8 cellular contexts compared by ENCODE assay signal in the genomic region with DNA sequence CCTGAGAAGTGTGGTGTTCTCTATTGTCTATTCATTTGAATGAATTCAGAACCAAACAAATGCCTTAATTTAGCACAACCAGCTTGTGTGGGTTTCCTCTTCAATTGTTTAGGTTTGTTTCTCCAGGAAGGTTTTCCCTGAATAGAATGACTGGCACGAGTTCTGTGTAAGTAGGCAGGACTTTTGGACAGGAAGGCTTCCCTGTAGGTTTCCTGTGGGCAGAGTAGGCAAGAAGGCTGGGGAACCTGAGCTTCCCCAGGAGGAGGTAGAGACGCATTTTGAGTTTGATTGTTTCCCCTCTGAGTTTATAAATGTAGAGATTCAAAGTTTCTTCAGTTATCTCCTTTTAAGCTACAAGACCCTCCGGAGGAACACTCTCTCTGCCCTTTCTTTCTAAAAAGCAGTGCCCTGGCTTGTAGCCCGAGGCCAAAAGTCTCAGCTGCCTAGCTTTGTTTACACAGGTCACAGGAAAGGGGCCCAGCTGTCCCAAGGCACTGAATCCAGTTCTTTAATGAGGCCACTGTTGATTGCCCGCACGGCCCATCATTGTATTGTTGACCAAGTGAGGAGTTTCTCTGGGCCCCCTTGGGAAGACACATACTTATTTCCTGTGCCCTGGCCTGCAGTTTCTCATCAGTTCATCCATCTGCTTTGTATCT.
A peak's percentile ranks its signal among the peaks of the same experiment; 100 is the strongest.
DNase-seq lines count a peak whose midpoint lies in the region; ATAC-seq and TF ChIP-seq lines count a peak whose summit lies in the region.

No MANE protein-coding gene starts in this region.

- TF ChIP-seq CTCF in MCF 10A (IDR thresholded peaks at IDR 0.05; ENCODE audit: unreplicated experiment) (no peak), gastroesophageal sphincter (IDR thresholded peaks at IDR 0.05) (no peak)

- H3K4me3 ChIP-seq in mesodermal cell (ENCODE audit: extremely low read depth, insufficient read depth, low read length, poor library complexity, severe bottlenecking) (no peak overlapping the region), gastroesophageal sphincter (no peak overlapping the region)

- peak overlapping the region; percentile 89 for H3K27ac Mint-ChIP-seq in MCF 10A (ENCODE audit: low read depth, unreplicated experiment)

- no peaks in the 10 kb centered on the region for H3K36me3 ChIP-seq in mesodermal cell (ENCODE audit: control insufficient read depth, insufficient read depth, low read length)
- H3K36me3 ChIP-seq in gastroesophageal sphincter, result no peaks in the 10 kb centered on the region

- H3K27me3 Mint-ChIP-seq in MCF 10A (ENCODE audit: insufficient read depth, unreplicated experiment), result no peaks in the 10 kb centered on the region

- H3K4me1 Mint-ChIP-seq in MCF 10A (ENCODE audit: insufficient read depth, unreplicated experiment), result peaks cover 16% of the 10 kb centered on the region

- POLR2A ChIA-PET in MCF 10A (lab: Yijun Ruan, JAX), result interaction anchor here (0.5 to 1.4 kb wide), 3 partner anchors 9 to 423 kb away, joined by 3 to 6 read pairs (median 3); no protein-coding TSS in a partner anchor

- DNase-seq in Daoy (ENCODE audit: low read depth), result peak; percentile 28
- peak; percentile 70 for DNase-seq in NCI-H1092 treated with DMSO at 0.1 percent for 48 hours (lab: John Stamatoyannopoulos, UW)
- DNase-seq in MCF 10A (ENCODE audit: unreplicated experiment), result peak; percentile 32
- no peak for DNase-seq in stimulated activated CD4-positive, alpha-beta T cell treated with anti-CD3 and anti-CD28 coated beads, Interleukin-15, amount 100 ng/mL, for 24 hours
- DNase-seq in OCI-M2 (lab: John Stamatoyannopoulos, UW; ENCODE audit: unreplicated experiment), result no peak
- no peak for DNase-seq in dedifferentiated amniotic fluid mesenchymal stem cell (ENCODE audit: extremely low spot score)

- peaks cover 11% of the 10 kb centered on the region for H3K4me1 ChIP-seq in mesodermal cell (ENCODE audit: control insufficient read depth, insufficient read depth, low read length, poor library complexity, severe bottlenecking)
- peaks cover 0 to 23% (median 7%) of the 10 kb centered on the region in 3 donors for H3K4me1 ChIP-seq in gastroesophageal sphincter

- intact Hi-C loops in MCF 10A (cut with micrococcal nuclease), result loop anchor here (5.0 kb wide), 1 partner anchor 66 kb away; the partner anchor contains the start of gene RDX

- 18 to 20% methylated on average over 4 of the region's 6 CpGs for WGBS in mesodermal cell (ENCODE audit: insufficient coverage in 2 of 2), 2 experiments
- 30% methylated on average over 6 of the region's 6 CpGs; no CpG with 5 or more reads in 1 of the 2 donors for WGBS in gastroesophageal sphincter (ENCODE audit: low coverage in 1 of 2), 2 donors

- H3K27me3 ChIP-seq in gastroesophageal sphincter, result no peaks in the 10 kb centered on the region

- H3K9me3 ChIP-seq in mesodermal cell (ENCODE audit: control insufficient read depth, low read length) (no peaks in the 10 kb centered on the region), gastroesophageal sphincter (no peaks in the 10 kb centered on the region)

- H3K27ac ChIP-seq in mesodermal cell (ENCODE audit: low read depth, low read length, severe bottlenecking) (peak overlapping the region; percentile 92), gastroesophageal sphincter (peak overlapping the region in 2 of 4 donors; percentile 30 to 36)

- H3K36me3 Mint-ChIP-seq in MCF 10A (ENCODE audit: insufficient read depth, unreplicated experiment), result no peaks in the 10 kb centered on the region

- TF ChIP-seq POLR2A in gastroesophageal sphincter (IDR thresholded peaks at IDR 0.05), result no peak

- no TSS peak for BruUV-seq in MCF 10A (replicated peaks; lab: Mats Ljungman, UMichigan)

- no peak for ATAC-seq in gastroesophageal sphincter

- H3K4me3 Mint-ChIP-seq in MCF 10A (ENCODE audit: unreplicated experiment), result no peak overlapping the region

- TF ChIP-seq EP300 in gastroesophageal sphincter (IDR thresholded peaks at IDR 0.05), result no peak

- CTCF ChIA-PET in MCF 10A (lab: Yijun Ruan, JAX), result interaction anchor here (0.6 to 2.8 kb wide), 5 partner anchors 9 to 162 kb away, joined by 3 to 11 read pairs (median 3); no protein-coding TSS in a partner anchor

- no peaks in the 10 kb centered on the region for H3K9me3 Mint-ChIP-seq in MCF 10A (ENCODE audit: unreplicated experiment)

Comparison
In these comparisons a context has a peak if more than half of its experiments do, and no peak if none do; other contexts are left out.
1. DNase-seq: peak in Daoy (single experiment), NCI-H1092 treated with DMSO at 0.1 percent for 48 hours (single experiment) and MCF 10A (single experiment); none in stimulated activated CD4-positive, alpha-beta T cell treated with anti-CD3 and anti-CD28 coated beads, Interleukin-15, amount 100 ng/mL, for 24 hours (single experiment), OCI-M2 (single experiment) and dedifferentiated amniotic fluid mesenchymal stem cell (single experiment).